Comparison of ENCODE assay signal across 16 cellular contexts in the genomic region with DNA sequence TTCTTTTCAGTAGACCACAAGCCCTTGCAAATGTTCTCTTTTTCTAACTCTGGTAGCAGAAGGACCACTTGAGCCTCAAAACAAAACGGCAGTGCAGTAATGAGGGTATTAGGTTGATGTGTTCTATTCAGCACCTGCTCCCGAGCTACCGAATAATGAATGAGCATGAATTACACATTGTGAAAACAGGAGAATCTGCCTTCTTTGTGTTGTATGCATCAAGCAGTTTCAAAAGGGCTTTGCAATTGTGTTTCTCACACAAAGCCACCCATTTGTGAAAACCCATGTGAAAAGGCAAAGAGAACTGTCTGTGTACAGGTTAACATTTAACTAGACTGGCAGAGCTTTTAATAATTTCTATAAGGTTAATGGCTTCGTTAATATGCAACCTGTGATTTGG.
DNase-seq lines count a peak whose midpoint lies in the region; ATAC-seq and TF ChIP-seq lines count a peak whose summit lies in the region.
"Had no signal": no experiment of that assay in that cellular context is flagged by ENCODE, and none has a peak within 500 bp of the region (broad histone marks: within the 10 kb centered on the region; RNA-seq: fewer than 3 reads in every experiment).

No MANE protein-coding gene starts in this region.

- peak; percentile 2 for DNase-seq in COLO668 (lab: John Stamatoyannopoulos, UW; ENCODE audit: unreplicated experiment)
- DNase-seq in NCI-H128 (lab: John Stamatoyannopoulos, UW; ENCODE audit: unreplicated experiment), result peak; percentile 70
- peak; percentile 74 for DNase-seq in NCI-H69 (lab: John Stamatoyannopoulos, UW)
- no peak for DNase-seq in activated T-cell treated with anti-CD3 and anti-CD28 coated beads, Interleukin-2, amount 50 U/mL, for 72 hours
- DNase-seq in adrenal gland, result no peak
- DNase-seq in substantia nigra (lab: John Stamatoyannopoulos, UW), result no peak
- no peak for DNase-seq in T-helper 1 cell
- DNase-seq: 8988T; activated CD4-positive, alpha-beta T cell treated with anti-CD3 and anti-CD28 coated beads for 48 hours; activated T-cell treated with anti-CD3 and anti-CD28 coated beads, Interleukin-2, amount 50 U/mL, for 48 hours; anterior cingulate cortex; CD8-positive, alpha-beta T cell; pancreas; PC-3 had no signal

- H3K4me1 Mint-ChIP-seq in activated T-cell treated with anti-CD3 and anti-CD28 coated beads, Interleukin-2, amount 50 U/mL, for 72 hours (ENCODE audit: low read depth), result no peaks in the 10 kb centered on the region
- H3K4me1 Mint-ChIP-seq: memory B cell had no signal

- H3K9me3 Mint-ChIP-seq in activated T-cell treated with anti-CD3 and anti-CD28 coated beads, Interleukin-2, amount 50 U/mL, for 72 hours, result peaks cover 2% of the 10 kb centered on the region in 2 donors

- no peaks in the 10 kb centered on the region for H3K27me3 ChIP-seq in adrenal gland
- H3K27me3 ChIP-seq: pancreas had no signal

- no peaks in the 10 kb centered on the region for H3K36me3 Mint-ChIP-seq in activated T-cell treated with anti-CD3 and anti-CD28 coated beads, Interleukin-2, amount 50 U/mL, for 72 hours (ENCODE audit: insufficient read depth in 2 of 2)
- H3K36me3 Mint-ChIP-seq: CD8-positive, alpha-beta T cell; memory B cell had no signal

- no peaks in the 10 kb centered on the region for H3K9me3 ChIP-seq in adrenal gland (replicated peaks in 1 of 3)
- H3K9me3 ChIP-seq: pancreas had no signal

- H3K36me3 ChIP-seq in adrenal gland (replicated peaks in 1 of 2), result no peaks in the 10 kb centered on the region
- H3K36me3 ChIP-seq: pancreas had no signal

- no peak overlapping the region for H3K27ac Mint-ChIP-seq in activated T-cell treated with anti-CD3 and anti-CD28 coated beads, Interleukin-2, amount 50 U/mL, for 72 hours
- H3K27ac Mint-ChIP-seq: CD8-positive, alpha-beta T cell; memory B cell had no signal

- intact Hi-C loops in adrenal gland (cut with DNase I), result no loop called here

- 80 to 87% (median 81%) methylated on average over 4 of the region's 4 CpGs for WGBS in adrenal gland, 4 donors

- peak; percentile 84 for ATAC-seq in GM19463 (IDR thresholded peaks at IDR 0.05; ENCODE audit: unreplicated experiment)
- no peak for ATAC-seq in activated T-cell treated with anti-CD3 and anti-CD28 coated beads, Interleukin-2, amount 50 U/mL, for 72 hours (replicated peaks in 1 of 2)
- ATAC-seq: CD8-positive, alpha-beta T cell; pancreas; PC-3 had no signal

- H3K27me3 Mint-ChIP-seq in activated T-cell treated with anti-CD3 and anti-CD28 coated beads, Interleukin-2, amount 50 U/mL, for 72 hours (ENCODE audit: low read depth), result no peaks in the 10 kb centered on the region
- H3K27me3 Mint-ChIP-seq: memory B cell had no signal

- no peak for TF ChIP-seq POLR2A in adrenal gland (IDR thresholded peaks at IDR 0.05)

- H3K4me3 ChIP-seq in adrenal gland, result no peak overlapping the region
- H3K4me3 ChIP-seq: pancreas had no signal

- no peak for TF ChIP-seq CTCF in adrenal gland (IDR thresholded peaks at IDR 0.05)

- no peaks in the 10 kb centered on the region for H3K4me1 ChIP-seq in adrenal gland (replicated peaks in 1 of 2)

- no peak overlapping the region for H3K27ac ChIP-seq in adrenal gland
- H3K27ac ChIP-seq in substantia nigra (ENCODE audit: low read depth, low read length, poor library complexity, severe bottlenecking), result no peak overlapping the region
- H3K27ac ChIP-seq: pancreas had no signal

- no peak overlapping the region for H3K4me3 Mint-ChIP-seq in activated T-cell treated with anti-CD3 and anti-CD28 coated beads, Interleukin-2, amount 50 U/mL, for 72 hours
- H3K4me3 Mint-ChIP-seq: CD8-positive, alpha-beta T cell; memory B cell had no signal

Comparison
In these comparisons a context has a peak if more than half of its experiments do, and no peak if none do; other contexts are left out.
1. DNase-seq: peak in COLO668 (single experiment), NCI-H128 (single experiment) and NCI-H69 (single experiment); none in activated T-cell treated with anti-CD3 and anti-CD28 coated beads, Interleukin-2, amount 50 U/mL, for 72 hours (0 of 2), adrenal gland (0 of 7), substantia nigra (0 of 49) and T-helper 1 cell (0 of 5).